ENCODE assay signal across 8 cellular contexts in the genomic region with DNA sequence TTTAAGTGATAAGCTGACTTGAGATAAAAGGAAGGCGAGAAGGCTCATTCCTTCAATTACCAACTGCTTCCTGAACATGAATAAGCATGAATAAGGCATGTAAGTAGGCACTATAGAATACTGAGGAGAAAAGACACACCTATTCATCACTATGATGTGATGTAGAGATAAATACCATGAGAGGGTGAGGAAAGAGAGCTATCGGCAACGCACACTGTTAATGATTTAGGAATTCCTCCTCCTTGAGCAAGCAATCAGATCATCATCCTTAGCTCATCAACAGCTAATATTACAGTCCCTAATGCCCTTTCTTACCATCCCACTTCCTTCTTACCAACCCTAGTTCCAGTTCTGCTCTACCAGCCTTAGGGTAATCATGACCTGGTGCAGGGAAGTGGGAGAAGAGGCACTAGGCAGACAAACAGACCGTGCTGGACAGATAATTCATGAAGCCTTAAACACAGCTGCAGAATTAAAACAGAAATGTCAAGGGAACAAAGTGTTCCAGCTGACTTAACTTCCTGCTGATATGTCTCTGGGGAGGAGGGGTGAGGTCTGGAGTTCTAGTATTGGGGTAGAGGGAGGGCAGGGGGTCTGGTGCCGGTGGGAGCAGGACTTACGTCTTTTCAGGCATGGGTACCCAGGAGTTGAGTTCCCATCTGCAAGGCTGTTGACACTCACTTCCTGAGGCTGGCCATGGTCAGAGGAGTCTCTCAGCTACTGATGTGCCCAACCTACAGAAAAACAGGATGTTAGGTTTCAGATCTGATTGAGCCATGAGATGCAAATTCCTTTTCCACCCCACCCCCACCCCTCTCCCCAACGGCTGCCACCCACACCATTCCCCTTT. TPM values are rescaled to one million over a fixed set of nuclear protein-coding genes. Genes with fewer than 3 reads are reported as not detected.
A peak's percentile ranks its signal among the peaks of the same experiment; 100 is the strongest.
DNase-seq lines count a peak whose midpoint lies in the region; ATAC-seq and TF ChIP-seq lines count a peak whose summit lies in the region.

No MANE protein-coding gene starts in this region.

- H3K4me1 ChIP-seq in gastrocnemius medialis = peaks cover 0 to 15% of the 10 kb centered on the region in 2 donors

- ATAC-seq in HG03280 (IDR thresholded peaks at IDR 0.05; ENCODE audit: unreplicated experiment) (peak; percentile 51), WTC11 (peak; percentile 82), gastrocnemius medialis (peak; percentile 80 to 85)

- H3K4me1 Mint-ChIP-seq in activated naive CD4-positive, alpha-beta T cell treated with anti-CD3 and anti-CD28 coated beads for 36 hours (ENCODE audit: low read depth) = peaks cover 47% of the 10 kb centered on the region
- peaks cover 20% of the 10 kb centered on the region for H3K4me1 Mint-ChIP-seq in WTC11

- peak overlapping the region; percentile 54 to 76 (median 71) for H3K27ac ChIP-seq in gastrocnemius medialis

- peaks cover 8% of the 10 kb centered on the region for H3K9me3 Mint-ChIP-seq in activated naive CD4-positive, alpha-beta T cell treated with anti-CD3 and anti-CD28 coated beads for 36 hours
- peaks cover 13% of the 10 kb centered on the region for H3K9me3 Mint-ChIP-seq in WTC11

- peak overlapping the region; percentile 90 for H3K27ac Mint-ChIP-seq in activated naive CD4-positive, alpha-beta T cell treated with anti-CD3 and anti-CD28 coated beads for 36 hours
- no peak overlapping the region for H3K27ac Mint-ChIP-seq in WTC11

- intact Hi-C loops in activated naive CD4-positive, alpha-beta T cell treated with anti-CD3 and anti-CD28 coated beads for 36 hours (cut with micrococcal nuclease) = loop anchor here (1.0 to 2.0 kb wide), 2 partner anchors 15 to 16 kb away; no protein-coding TSS in a partner anchor
- intact Hi-C loops in cardiac septum (cut with DNase I) (no loop called here), gastrocnemius medialis (cut with DNase I; ENCODE audit: low total_unique reads) (no loop called here)

- peak overlapping the region in 1 of 4 donors; percentile 6 for H3K4me3 ChIP-seq in gastrocnemius medialis

- POLR2A ChIA-PET in WTC11 (lab: Charles Lee) = no interaction called here

- no peaks in the 10 kb centered on the region for H3K9me3 ChIP-seq in gastrocnemius medialis

- H3K27me3 ChIP-seq in gastrocnemius medialis = no peaks in the 10 kb centered on the region

- CTCF ChIA-PET in activated naive CD4-positive, alpha-beta T cell treated with anti-CD3 and anti-CD28 coated beads for 36 hours (lab: Charles Lee) = interaction anchor here (0.6 to 3.6 kb wide), 10 partner anchors 11 to 98 kb away, joined by 3 to 23 read pairs (median 7); a partner anchor contains a TSS
- CTCF ChIA-PET in WTC11 (lab: Charles Lee) = interaction anchor here (0.6 to 0.7 kb wide), 3 partner anchors 17 to 77 kb away, joined by 3 to 4 read pairs (median 3); no protein-coding TSS in a partner anchor

- DNase-seq in activated naive CD4-positive, alpha-beta T cell treated with anti-CD3 and anti-CD28 coated beads for 36 hours = peak; percentile 46
- DNase-seq in activated naive CD4-positive, alpha-beta T cell (lab: John Stamatoyannopoulos, UW) = no peak
- DNase-seq in WTC11 (ENCODE audit: low spot score) = no peak
- peak; percentile 82 for DNase-seq in cardiac septum (ENCODE audit: low spot score)
- DNase-seq in gastrocnemius medialis = peak; percentile 22 to 56
- DNase-seq in NCI-H2029 treated with DMSO at 0.1 percent for 48 hours (lab: John Stamatoyannopoulos, UW) = no peak
- DNase-seq in inferior parietal cortex (ENCODE audit: extremely low spot score) = no peak

- TF ChIP-seq POLR2A in gastrocnemius medialis (IDR thresholded peaks at IDR 0.05) = no peak

- no peaks in the 10 kb centered on the region for H3K36me3 Mint-ChIP-seq in activated naive CD4-positive, alpha-beta T cell treated with anti-CD3 and anti-CD28 coated beads for 36 hours (ENCODE audit: low read depth)
- H3K36me3 Mint-ChIP-seq in WTC11 = peaks cover 12% of the 10 kb centered on the region

- no peaks in the 10 kb centered on the region for H3K27me3 Mint-ChIP-seq in activated naive CD4-positive, alpha-beta T cell treated with anti-CD3 and anti-CD28 coated beads for 36 hours (ENCODE audit: low read depth)
- H3K27me3 Mint-ChIP-seq in WTC11 (ENCODE audit: low read depth) = peaks cover 5% of the 10 kb centered on the region; the same call in 1 of the 2 replicates

- H3K36me3 ChIP-seq in gastrocnemius medialis = no peaks in the 10 kb centered on the region

- peak overlapping the region; percentile 70 for H3K4me3 Mint-ChIP-seq in activated naive CD4-positive, alpha-beta T cell treated with anti-CD3 and anti-CD28 coated beads for 36 hours
- no peak overlapping the region for H3K4me3 Mint-ChIP-seq in WTC11

- no peak for TF ChIP-seq CTCF in WTC11 (IDR thresholded peaks at IDR 0.05)
- no peak for TF ChIP-seq CTCF in gastrocnemius medialis (IDR thresholded peaks at IDR 0.05 in 4 of 5, conservative IDR thresholded peaks at IDR 0.05 in 1 of 5)

- in situ Hi-C loops in gastrocnemius medialis (cut with MboI; ENCODE audit: low sequenced_read_pairs in 4 of 4) = loop anchor here in 1 of 4 donors (25.0 kb wide), 1 partner anchor 195 kb away; no protein-coding TSS in a partner anchor

TF ChIP-seq in WTC11, 78 proteins besides CTCF, POLR2A, EP300 and RAD21:
- no peak for TF ChIP-seq HMGA2 (CRISPR knock-in tag; IDR thresholded peaks at IDR 0.05)
- TF ChIP-seq, protein P1, sequence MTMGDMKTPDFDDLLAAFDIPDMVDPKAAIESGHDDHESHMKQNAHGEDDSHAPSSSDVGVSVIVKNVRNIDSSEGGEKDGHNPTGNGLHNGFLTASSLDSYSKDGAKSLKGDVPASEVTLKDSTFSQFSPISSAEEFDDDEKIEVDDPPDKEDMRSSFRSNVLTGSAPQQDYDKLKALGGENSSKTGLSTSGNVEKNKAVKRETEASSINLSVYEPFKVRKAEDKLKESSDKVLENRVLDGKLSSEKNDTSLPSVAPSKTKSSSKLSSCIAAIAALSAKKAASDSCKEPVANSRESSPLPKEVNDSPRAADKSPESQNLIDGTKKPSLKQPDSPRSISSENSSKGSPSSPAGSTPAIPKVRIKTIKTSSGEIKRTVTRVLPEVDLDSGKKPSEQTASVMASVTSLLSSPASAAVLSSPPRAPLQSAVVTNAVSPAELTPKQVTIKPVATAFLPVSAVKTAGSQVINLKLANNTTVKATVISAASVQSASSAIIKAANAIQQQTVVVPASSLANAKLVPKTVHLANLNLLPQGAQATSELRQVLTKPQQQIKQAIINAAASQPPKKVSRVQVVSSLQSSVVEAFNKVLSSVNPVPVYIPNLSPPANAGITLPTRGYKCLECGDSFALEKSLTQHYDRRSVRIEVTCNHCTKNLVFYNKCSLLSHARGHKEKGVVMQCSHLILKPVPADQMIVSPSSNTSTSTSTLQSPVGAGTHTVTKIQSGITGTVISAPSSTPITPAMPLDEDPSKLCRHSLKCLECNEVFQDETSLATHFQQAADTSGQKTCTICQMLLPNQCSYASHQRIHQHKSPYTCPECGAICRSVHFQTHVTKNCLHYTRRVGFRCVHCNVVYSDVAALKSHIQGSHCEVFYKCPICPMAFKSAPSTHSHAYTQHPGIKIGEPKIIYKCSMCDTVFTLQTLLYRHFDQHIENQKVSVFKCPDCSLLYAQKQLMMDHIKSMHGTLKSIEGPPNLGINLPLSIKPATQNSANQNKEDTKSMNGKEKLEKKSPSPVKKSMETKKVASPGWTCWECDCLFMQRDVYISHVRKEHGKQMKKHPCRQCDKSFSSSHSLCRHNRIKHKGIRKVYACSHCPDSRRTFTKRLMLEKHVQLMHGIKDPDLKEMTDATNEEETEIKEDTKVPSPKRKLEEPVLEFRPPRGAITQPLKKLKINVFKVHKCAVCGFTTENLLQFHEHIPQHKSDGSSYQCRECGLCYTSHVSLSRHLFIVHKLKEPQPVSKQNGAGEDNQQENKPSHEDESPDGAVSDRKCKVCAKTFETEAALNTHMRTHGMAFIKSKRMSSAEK (CRISPR knock-in tag; IDR thresholded peaks at IDR 0.05; ENCODE audit: borderline replicate concordance) = no peak
- TF ChIP-seq FOXJ3 (CRISPR knock-in tag; IDR thresholded peaks at IDR 0.05; ENCODE audit: borderline replicate concordance) = no peak
- TF ChIP-seq, protein P2, sequence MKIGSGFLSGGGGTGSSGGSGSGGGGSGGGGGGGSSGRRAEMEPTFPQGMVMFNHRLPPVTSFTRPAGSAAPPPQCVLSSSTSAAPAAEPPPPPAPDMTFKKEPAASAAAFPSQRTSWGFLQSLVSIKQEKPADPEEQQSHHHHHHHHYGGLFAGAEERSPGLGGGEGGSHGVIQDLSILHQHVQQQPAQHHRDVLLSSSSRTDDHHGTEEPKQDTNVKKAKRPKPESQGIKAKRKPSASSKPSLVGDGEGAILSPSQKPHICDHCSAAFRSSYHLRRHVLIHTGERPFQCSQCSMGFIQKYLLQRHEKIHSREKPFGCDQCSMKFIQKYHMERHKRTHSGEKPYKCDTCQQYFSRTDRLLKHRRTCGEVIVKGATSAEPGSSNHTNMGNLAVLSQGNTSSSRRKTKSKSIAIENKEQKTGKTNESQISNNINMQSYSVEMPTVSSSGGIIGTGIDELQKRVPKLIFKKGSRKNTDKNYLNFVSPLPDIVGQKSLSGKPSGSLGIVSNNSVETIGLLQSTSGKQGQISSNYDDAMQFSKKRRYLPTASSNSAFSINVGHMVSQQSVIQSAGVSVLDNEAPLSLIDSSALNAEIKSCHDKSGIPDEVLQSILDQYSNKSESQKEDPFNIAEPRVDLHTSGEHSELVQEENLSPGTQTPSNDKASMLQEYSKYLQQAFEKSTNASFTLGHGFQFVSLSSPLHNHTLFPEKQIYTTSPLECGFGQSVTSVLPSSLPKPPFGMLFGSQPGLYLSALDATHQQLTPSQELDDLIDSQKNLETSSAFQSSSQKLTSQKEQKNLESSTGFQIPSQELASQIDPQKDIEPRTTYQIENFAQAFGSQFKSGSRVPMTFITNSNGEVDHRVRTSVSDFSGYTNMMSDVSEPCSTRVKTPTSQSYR (CRISPR knock-in tag; IDR thresholded peaks at IDR 0.05) = no peak

RNA-seq across cellular contexts. Expression of a gene that starts 12.7 kb away (rescaled TPM):
- 10 to 100 TPM; 27.3 to 27.9 TPM for total RNA-seq in activated naive CD4-positive, alpha-beta T cell treated with anti-CD3 and anti-CD28 coated beads for 36 hours
- total RNA-seq in WTC11 (2021) (0.23 to 0.71 TPM (median 0.50 TPM) in 3 replicates), cardiac septum (32.7 TPM), gastrocnemius medialis (10 to 100 TPM in 1 of 4 donors, 1 to 10 TPM in 3; 6.0 to 14.8 (median 7.5) TPM)

Comparison
In these comparisons a context has a peak if more than half of its experiments do, and no peak if none do; other contexts are left out.
1. DNase-seq: peak in activated naive CD4-positive, alpha-beta T cell treated with anti-CD3 and anti-CD28 coated beads for 36 hours (single experiment), cardiac septum (single experiment) and gastrocnemius medialis (2 of 2); none in activated naive CD4-positive, alpha-beta T cell (0 of 4), WTC11 (single experiment), NCI-H2029 treated with DMSO at 0.1 percent for 48 hours (single experiment) and inferior parietal cortex (single experiment).
2. Peak in every context shown above with its lines, with median percentiles within 50 percentile points of each other: ATAC-seq.